ENCODE assay signal across 10 cellular contexts in genomic region chr12:115680967-115681366, GRCh38.
"Had no signal": no experiment of that assay in that cellular context is flagged by ENCODE, and none has a peak within 500 bp of the region (broad histone marks: within the 10 kb centered on the region; RNA-seq: fewer than 3 reads in every experiment).

No MANE protein-coding gene starts in this region.

- ATAC-seq: GM23338, HCT116 had no signal

- H2AFZ ChIP-seq: GM23248, GM23338 had no signal

- DNase-seq: GM23248, H7, H9, HCEC 1CT, HFFc6 had no signal

- H3K36me3 ChIP-seq: HAP-1 had no signal

- H3K9me3 ChIP-seq: HAP-1 had no signal

- H3K9ac ChIP-seq: GM23248 had no signal

- FAIRE-seq: H1, H54 had no signal

- H3K4me1 ChIP-seq: HAP-1 had no signal

- H3K4me3 ChIP-seq: GM23248, GM23338, HAP-1 had no signal

- H3K27ac ChIP-seq: GM23248 had no signal

- H3K4me2 ChIP-seq: GM23338 had no signal
